In the genomic region with DNA sequence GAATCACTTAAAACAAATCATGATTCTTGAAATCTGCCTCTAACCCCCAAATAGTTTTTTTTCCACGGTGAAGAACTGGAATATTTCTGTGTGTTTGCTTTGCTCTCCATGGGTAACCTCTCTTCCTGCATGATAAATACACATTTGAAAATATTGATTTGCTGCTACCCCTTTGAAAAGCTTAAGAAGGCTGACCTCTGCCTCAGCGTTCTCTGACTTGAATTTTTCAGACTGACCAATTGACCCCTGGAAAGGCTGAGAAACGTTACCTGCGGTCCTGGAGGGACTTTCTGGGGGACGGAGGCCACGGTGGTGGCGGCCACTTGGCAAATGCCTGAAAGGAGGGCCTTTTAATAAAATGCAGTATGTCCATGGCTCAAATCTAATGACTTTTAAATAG, we compare ENCODE assay signal across 22 cellular contexts.
DNase-seq lines count a peak whose midpoint lies in the region; ATAC-seq, FAIRE-seq and TF ChIP-seq lines count a peak whose summit lies in the region.
"Had no signal": no experiment of that assay in that cellular context is flagged by ENCODE, and none has a peak within 500 bp of the region (broad histone marks: within the 10 kb centered on the region; RNA-seq: fewer than 3 reads in every experiment).

No MANE protein-coding gene starts in this region.

- H2AFZ ChIP-seq in HepG2 (ENCODE audit: low read length): no peak overlapping the region

- in situ Hi-C loops in HepG2 (cut with HindIII; ENCODE audit: extremely low pct_ligation_motif_present, low pct_unique_long_range_greater_than_20kb): no loop called here

- TF ChIP-seq RAD21 in HepG2 (CRISPR knock-in tag; IDR thresholded peaks at IDR 0.05): no peak

- no peaks in the 10 kb centered on the region for H3K27me3 ChIP-seq in HepG2 (ENCODE audit: control insufficient read depth in 1 of 2, insufficient read depth in 2 of 2, low read length in 2 of 2)
- no peaks in the 10 kb centered on the region for H3K27me3 ChIP-seq in right lobe of liver
- H3K27me3 ChIP-seq in dorsolateral prefrontal cortex: peaks cover 0 to 26% (median 0%) of the 10 kb centered on the region in 45 donors
- H3K27me3 ChIP-seq: BE2C, BLaER1 had no signal

- H3K36me3 ChIP-seq in HepG2 (replicated peaks in 1 of 2; ENCODE audit: control insufficient read depth in 1 of 2, insufficient read depth in 2 of 2, low read length in 2 of 2): no peaks in the 10 kb centered on the region
- H3K36me3 ChIP-seq in right lobe of liver: no peaks in the 10 kb centered on the region
- H3K36me3 ChIP-seq: BE2C, BLaER1 had no signal

- TF ChIP-seq POLR2A in HepG2 (IDR thresholded peaks at IDR 0.05; ENCODE audit: insufficient read depth in 1 of 2, low read depth in 2 of 2, low read length in 2 of 2): no peak
- no peak for TF ChIP-seq POLR2A in right lobe of liver (IDR thresholded peaks at IDR 0.05)

- no peak for FAIRE-seq in HepG2 (lab: Jason Lieb, UNC)
- FAIRE-seq: A204.1, G401.6, GM12891, GM19239 had no signal

- CTCF ChIA-PET in HepG2 (lab: Yijun Ruan, JAX; ENCODE audit: low intra/inter-chr PET ratio, low total read pairs): no interaction called here

- H3K4me1 ChIP-seq in HepG2 (ENCODE audit: insufficient read depth, low read length) (peaks cover 45% of the 10 kb centered on the region), right lobe of liver (no peaks in the 10 kb centered on the region)
- H3K4me1 ChIP-seq: BE2C had no signal

- H3K27ac ChIP-seq in HepG2 (ENCODE audit: extremely low read length, insufficient read depth, low read length) (peak overlapping the region; percentile 39), right lobe of liver (no peak overlapping the region), dorsolateral prefrontal cortex (no peak overlapping the region)
- H3K27ac ChIP-seq: BLaER1 had no signal

- intact Hi-C loops in HepG2 (cut with micrococcal nuclease; ENCODE audit: unreplicated experiment) (no loop called here), right lobe of liver (cut with DNase I) (no loop called here), dorsolateral prefrontal cortex (cut with DNase I) (no loop called here)

- no peaks in the 10 kb centered on the region for H3K79me2 ChIP-seq in HepG2 (ENCODE audit: insufficient read depth, low read length)

- H3K9ac ChIP-seq in HepG2 (ENCODE audit: insufficient read depth, low read depth, low read length): no peak overlapping the region
- H3K9ac ChIP-seq: BLaER1 had no signal

- TF ChIP-seq CTCF in HepG2 (CRISPR knock-in tag; IDR thresholded peaks at IDR 0.05) (no peak), right lobe of liver (IDR thresholded peaks at IDR 0.05) (no peak), dorsolateral prefrontal cortex (IDR thresholded peaks at IDR 0.05 in 54 of 56, conservative IDR thresholded peaks at IDR 0.05 in 2 of 56; ENCODE audit: low read depth in 1 of 56, partially characterized antibody in 56 of 56) (no peak)

- no peaks in the 10 kb centered on the region for H4K20me1 ChIP-seq in HepG2 (ENCODE audit: insufficient read depth, low read length)
- H4K20me1 ChIP-seq: BLaER1 had no signal

- H3K4me3 ChIP-seq in HepG2 (replicated peaks in 1 of 3; ENCODE audit: insufficient read depth in 1 of 3, low read depth in 2 of 3, low read length in 3 of 3) (no peak overlapping the region), right lobe of liver (no peak overlapping the region), dorsolateral prefrontal cortex (no peak overlapping the region)
- H3K4me3 ChIP-seq: BLaER1 had no signal

- ATAC-seq in HepG2 (peak; percentile 49), right lobe of liver (no peak)

- no peak for DNase-seq in HepG2 (ENCODE audit: low spot score)
- no peak for DNase-seq in right lobe of liver
- peak; percentile 14 for DNase-seq in NCI-H146 treated with DMSO at 0.1 percent for 48 hours (lab: John Stamatoyannopoulos, UW; ENCODE audit: unreplicated experiment)
- no peak for DNase-seq in dorsolateral prefrontal cortex
- DNase-seq in stimulated activated naive CD4-positive, alpha-beta T cell treated with Interleukin-2 at 50 U/mL for 16 hours (lab: John Stamatoyannopoulos, UW): no peak
- DNase-seq: 8988T; ACHN; BE2C; C1 segment of cervical spinal cord; CD4-positive, alpha-beta memory T cell; CD4-positive, CD25-positive, alpha-beta regulatory T cell; CD8-positive, alpha-beta memory T cell; COR-L47; DMS 273 treated with DMSO at 0.1 percent for 48 hours; DMS153; DMS79 treated with DMSO at 0.1 percent for 48 hours; GF-D8 had no signal

- TF ChIP-seq EP300 in HepG2 (IDR thresholded peaks at IDR 0.05; ENCODE audit: low read depth in 2 of 2, low read length in 2 of 2) (peak in 1 of 2 experiments; percentile 46; a peak in 1 of 4 replicates), HepG2 (CRISPR knock-in tag; IDR thresholded peaks at IDR 0.05; ENCODE audit: borderline replicate concordance) (no peak)

- no peak overlapping the region for H3K4me2 ChIP-seq in HepG2 (ENCODE audit: low read depth, low read length)
- H3K4me2 ChIP-seq: BLaER1 had no signal

- no TSS peak for BruUV-seq in HepG2 (replicated peaks; lab: Mats Ljungman, UMichigan)

- H3K9me3 ChIP-seq in HepG2 (ENCODE audit: low read length) (no peaks in the 10 kb centered on the region), right lobe of liver (no peaks in the 10 kb centered on the region)
- H3K9me3 ChIP-seq: BE2C, BLaER1 had no signal

- POLR2A ChIA-PET in HepG2 (lab: Yijun Ruan, JAX): no interaction called here

- WGBS in HepG2 (ENCODE audit: low lambda C conversion rate): 57% methylated on average over 7 of the region's 7 CpGs
- WGBS in right lobe of liver (ENCODE audit: insufficient coverage, low coverage, low lambda C conversion rate, missing lambda C conversion rate): 70% methylated on average over 7 of the region's 7 CpGs

TF ChIP-seq in HepG2, 621 proteins besides CTCF, POLR2A, EP300 and RAD21 (continues in another document):
- TF ChIP-seq GATAD2A (CRISPR knock-in tag; IDR thresholded peaks at IDR 0.05): peak; percentile 54; the same call in 1 of the 2 replicates
- no peak for TF ChIP-seq FOXC1 (CRISPR knock-in tag; IDR thresholded peaks at IDR 0.05; ENCODE audit: borderline replicate concordance)
- TF ChIP-seq ZNF570 (CRISPR knock-in tag; IDR thresholded peaks at IDR 0.05; ENCODE audit: borderline replicate concordance): no peak
- TF ChIP-seq TMF1 (CRISPR knock-in tag; IDR thresholded peaks at IDR 0.05; ENCODE audit: low read depth): 0 out of 2 replicates have a peak, but pooled peaks have one; percentile 35
- TF ChIP-seq HINFP (CRISPR knock-in tag; IDR thresholded peaks at IDR 0.05; ENCODE audit: low read depth): no peak
- TF ChIP-seq MED1 (CRISPR knock-in tag; IDR thresholded peaks at IDR 0.05): peak; percentile 64
- no peak for TF ChIP-seq ZMAT5 (CRISPR knock-in tag; IDR thresholded peaks at IDR 0.05; ENCODE audit: borderline replicate concordance, low read depth)
- TF ChIP-seq ZNF34 (CRISPR knock-in tag; IDR thresholded peaks at IDR 0.05; ENCODE audit: borderline replicate concordance): no peak
- no peak for TF ChIP-seq SMARCE1 (IDR thresholded peaks at IDR 0.05; ENCODE audit: borderline replicate concordance)
- TF ChIP-seq CREM (IDR thresholded peaks at IDR 0.05): peak; percentile 25; the same call in 1 of the 2 replicates
- TF ChIP-seq CREM (CRISPR knock-in tag; IDR thresholded peaks at IDR 0.05): no peak
- TF ChIP-seq NR2F2 (IDR thresholded peaks at IDR 0.05; ENCODE audit: borderline replicate concordance, low read depth): peak; percentile 65
- TF ChIP-seq KMT2A (CRISPR knock-in tag; IDR thresholded peaks at IDR 0.05): no peak
- TF ChIP-seq NBN (conservative IDR thresholded peaks at IDR 0.05): no peak
- no peak for TF ChIP-seq BORCS8-MEF2B (CRISPR knock-in tag; IDR thresholded peaks at IDR 0.05)
- no peak for TF ChIP-seq GZF1 (CRISPR knock-in tag; IDR thresholded peaks at IDR 0.05)
- no peak for TF ChIP-seq SMAD1 (CRISPR knock-in tag; IDR thresholded peaks at IDR 0.05; ENCODE audit: borderline replicate concordance, low read depth)
- no peak for TF ChIP-seq KAT8 (CRISPR knock-in tag; IDR thresholded peaks at IDR 0.05)
- TF ChIP-seq NR2F6 (IDR thresholded peaks at IDR 0.05): peak; percentile 74
- TF ChIP-seq NR2F6 (CRISPR knock-in tag; IDR thresholded peaks at IDR 0.05): peak; percentile 54; the same call in 1 of the 2 replicates
